22 cellular contexts compared by ENCODE assay signal in the genomic region with DNA sequence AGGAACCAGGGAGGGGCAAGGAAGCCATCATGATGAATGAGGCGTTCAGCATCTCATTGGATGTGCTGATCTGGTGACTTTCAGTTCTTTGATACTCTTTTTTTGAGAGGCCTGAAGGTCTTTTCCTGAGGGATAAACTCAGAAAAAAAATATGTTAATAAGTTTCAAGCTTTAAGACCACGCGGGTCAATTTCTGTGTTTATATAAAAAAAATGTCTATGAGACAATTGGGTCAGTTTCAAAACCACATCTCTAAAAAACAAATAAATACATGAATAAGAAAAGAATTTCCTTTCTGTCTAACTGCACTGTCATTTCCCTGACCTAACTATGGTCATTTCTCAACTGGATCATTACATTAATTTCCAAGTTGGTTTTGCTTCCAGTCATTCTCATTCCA.
"Had no signal": no experiment of that assay in that cellular context is flagged by ENCODE, and none has a peak within 500 bp of the region (broad histone marks: within the 10 kb centered on the region; RNA-seq: fewer than 3 reads in every experiment).

No MANE protein-coding gene starts in this region.

- H3K9me3 ChIP-seq: breast epithelium, colonic mucosa, esophagus squamous epithelium, left ventricle myocardium inferior, prostate gland, testis, uterus had no signal

- H3K4me3 ChIP-seq: breast epithelium, colonic mucosa, esophagus squamous epithelium, left ventricle myocardium inferior, neural progenitor cell, prostate gland, testis, uterus had no signal

- H3K27me3 ChIP-seq: breast epithelium, colonic mucosa, esophagus squamous epithelium, foreskin keratinocyte, neural progenitor cell, testis, uterus had no signal

- H3K4me1 ChIP-seq: breast epithelium, colonic mucosa, esophagus squamous epithelium, foreskin keratinocyte, left ventricle myocardium inferior, neural progenitor cell, prostate gland, testis, uterus had no signal

- H3K36me3 ChIP-seq: breast epithelium, colonic mucosa, esophagus squamous epithelium, left ventricle myocardium inferior, neural progenitor cell, prostate gland, uterus had no signal

- DNase-seq: activated CD4-positive, alpha-beta memory T cell treated with anti-CD3 and anti-CD28 coated beads, Interleukin-2, amount 10 ng/mL, durations not matched to agents 7 days and 5 days; activated CD4-positive, alpha-beta T cell treated with anti-CD3 and anti-CD28 coated beads for 48 hours; activated effector memory CD4-positive, alpha-beta T cell treated with Interleukin-2 at 50 U/mL for 16 hours; activated naive CD4-positive, alpha-beta T cell treated with anti-CD3 and anti-CD28 coated beads, Interleukin-2, amount 50 U/mL, for 16 hours; activated naive CD8-positive, alpha-beta T cell treated with anti-CD3 and anti-CD28 coated beads, Interleukin-2, amount 50 U/mL, for 24 hours; activated T-cell treated with anti-CD3 and anti-CD28 coated beads, Interleukin-2, amount 50 U/mL, for 72 hours; anterior cingulate cortex; colonic mucosa; esophagus squamous epithelium; foreskin keratinocyte; left ventricle myocardium inferior; naive thymus-derived CD8-positive, alpha-beta T cell; stimulated activated CD4-positive, alpha-beta T cell treated with anti-CD3 and anti-CD28 coated beads, Interleukin-2, amount 100 ng/mL, for 48 hours; stimulated activated CD8-positive, alpha-beta memory T cell treated with anti-CD3 and anti-CD28 coated beads, Interleukin-4, amount 100 ng/mL, for 48 hours; stimulated activated naive B cell treated with anti-CD40 and anti-IgM and Interleukin-4, amounts not matched to agents 10 μg/mL and 1 μg/mL and 100 μg/mL, for 72 hours; T-helper 2 cell; testis; trophoblast cell; uterus had no signal

- H3K9ac ChIP-seq: neural progenitor cell had no signal
